Comparison of ENCODE assay signal across 1 cellular context in the genomic region with DNA sequence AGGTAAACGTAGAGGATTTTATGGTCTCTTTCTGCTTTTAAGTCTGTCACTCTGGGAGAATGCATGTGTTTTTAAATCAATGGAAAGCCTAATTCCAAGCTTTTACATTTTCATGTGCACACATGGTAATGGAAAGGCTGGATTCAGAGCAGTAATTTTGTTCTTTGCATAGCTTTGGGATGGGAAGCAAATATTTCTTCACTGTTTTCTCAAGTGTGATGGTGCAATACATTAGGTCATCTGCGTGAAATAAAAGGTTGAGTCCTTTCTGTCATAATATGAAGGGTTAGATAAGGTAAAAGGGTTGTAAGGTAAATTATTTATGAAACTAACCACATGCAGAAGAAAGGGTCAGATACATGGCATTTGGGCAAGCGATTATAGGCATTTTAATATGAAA.
TF ChIP-seq lines count a peak whose summit lies in the region.

No MANE protein-coding gene starts in this region.

TF ChIP-seq in HepG2, 621 proteins besides CTCF, POLR2A, EP300 and RAD21 (continued from another document and continues in another):
- TF ChIP-seq, protein P1, sequence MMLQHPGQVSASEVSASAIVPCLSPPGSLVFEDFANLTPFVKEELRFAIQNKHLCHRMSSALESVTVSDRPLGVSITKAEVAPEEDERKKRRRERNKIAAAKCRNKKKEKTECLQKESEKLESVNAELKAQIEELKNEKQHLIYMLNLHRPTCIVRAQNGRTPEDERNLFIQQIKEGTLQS (CRISPR knock-in tag; IDR thresholded peaks at IDR 0.05), result peak; percentile 53; the same call in 1 of the 2 replicates
- TF ChIP-seq CREB1 (IDR thresholded peaks at IDR 0.05) (no peak), CREB1 (CRISPR knock-in tag; IDR thresholded peaks at IDR 0.05) (0 out of 2 replicates have a peak, but pooled peaks have one; percentile 32), SOX6 (IDR thresholded peaks at IDR 0.05) (no peak), SOX6 (CRISPR knock-in tag; IDR thresholded peaks at IDR 0.05) (peak; percentile 33; the same call in 1 of the 2 replicates), KAT8 (CRISPR knock-in tag; IDR thresholded peaks at IDR 0.05) (no peak), RCOR2 (CRISPR knock-in tag; IDR thresholded peaks at IDR 0.05) (0 out of 2 replicates have a peak, but pooled peaks have one; percentile 54), HMG20A (CRISPR knock-in tag; IDR thresholded peaks at IDR 0.05; ENCODE audit: borderline replicate concordance) (peak; percentile 81; the same call in 1 of the 2 replicates), ADNP (CRISPR knock-in tag; IDR thresholded peaks at IDR 0.05) (no peak), NR2F6 (IDR thresholded peaks at IDR 0.05) (peak; percentile 43; the same call in 1 of the 2 replicates), NR2F6 (CRISPR knock-in tag; IDR thresholded peaks at IDR 0.05) (no peak), TARDBP (CRISPR knock-in tag; IDR thresholded peaks at IDR 0.05) (0 out of 2 replicates have a peak, but pooled peaks have one; percentile 21), SOX5 (CRISPR knock-in tag; IDR thresholded peaks at IDR 0.05; ENCODE audit: borderline replicate concordance) (peak; percentile 46; the same call in 1 of the 2 replicates), KLF16 (CRISPR knock-in tag; IDR thresholded peaks at IDR 0.05) (peak in 1 of 2 experiments; percentile 45; a peak in 1 of 4 replicates), HNF4A (CRISPR knock-in tag; IDR thresholded peaks at IDR 0.05) (peak; percentile 62), HMG20B (CRISPR knock-in tag; conservative IDR thresholded peaks at IDR 0.05) (no peak), NCOA1 (CRISPR knock-in tag; IDR thresholded peaks at IDR 0.05) (0 out of 2 replicates have a peak, but pooled peaks have one; percentile 27), HDAC2 (CRISPR knock-in tag; IDR thresholded peaks at IDR 0.05) (0 out of 2 replicates have a peak, but pooled peaks have one; percentile 38), TCF7 (IDR thresholded peaks at IDR 0.05; ENCODE audit: low read depth) (peak; percentile 21; the same call in 1 of the 2 replicates), ZMYM4 (CRISPR knock-in tag; IDR thresholded peaks at IDR 0.05) (peak; percentile 33; the same call in 1 of the 2 replicates), ZNF644 (CRISPR knock-in tag; IDR thresholded peaks at IDR 0.05; ENCODE audit: low read depth) (peak; percentile 37; the same call in 1 of the 2 replicates), FOXP1 (IDR thresholded peaks at IDR 0.05) (no peak), FOXP1 (CRISPR knock-in tag; IDR thresholded peaks at IDR 0.05) (peak; percentile 46; the same call in 1 of the 2 replicates), ZFAT (CRISPR knock-in tag; conservative IDR thresholded peaks at IDR 0.05) (no peak), RARA (CRISPR knock-in tag; IDR thresholded peaks at IDR 0.05) (peak; percentile 58), NCOA2 (CRISPR knock-in tag; IDR thresholded peaks at IDR 0.05) (peak; percentile 83), ZBTB8A (CRISPR knock-in tag; IDR thresholded peaks at IDR 0.05; ENCODE audit: borderline replicate concordance, low read depth) (no peak), FOXJ3 (CRISPR knock-in tag; IDR thresholded peaks at IDR 0.05; ENCODE audit: borderline replicate concordance) (peak; percentile 49; the same call in 1 of the 2 replicates), RXRB (CRISPR knock-in tag; IDR thresholded peaks at IDR 0.05; ENCODE audit: borderline replicate concordance) (peak; percentile 59), CEBPB (IDR thresholded peaks at IDR 0.05; ENCODE audit: borderline replicate concordance, low read depth, low read length) (peak; percentile 95), BCL6 (CRISPR knock-in tag; IDR thresholded peaks at IDR 0.05) (peak; percentile 79), HIVEP1 (CRISPR knock-in tag; IDR thresholded peaks at IDR 0.05) (no peak), SAP130 (CRISPR knock-in tag; IDR thresholded peaks at IDR 0.05; ENCODE audit: low read depth) (0 out of 2 replicates have a peak, but pooled peaks have one; percentile 28), MED1 (CRISPR knock-in tag; IDR thresholded peaks at IDR 0.05) (peak; percentile 32; the same call in 1 of the 2 replicates)
- TF ChIP-seq, protein P2, sequence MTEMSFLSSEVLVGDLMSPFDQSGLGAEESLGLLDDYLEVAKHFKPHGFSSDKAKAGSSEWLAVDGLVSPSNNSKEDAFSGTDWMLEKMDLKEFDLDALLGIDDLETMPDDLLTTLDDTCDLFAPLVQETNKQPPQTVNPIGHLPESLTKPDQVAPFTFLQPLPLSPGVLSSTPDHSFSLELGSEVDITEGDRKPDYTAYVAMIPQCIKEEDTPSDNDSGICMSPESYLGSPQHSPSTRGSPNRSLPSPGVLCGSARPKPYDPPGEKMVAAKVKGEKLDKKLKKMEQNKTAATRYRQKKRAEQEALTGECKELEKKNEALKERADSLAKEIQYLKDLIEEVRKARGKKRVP (CRISPR knock-in tag; IDR thresholded peaks at IDR 0.05), result peak in 1 of 2 experiments; percentile 86; a peak in 2 of 4 replicates
- TF ChIP-seq, protein P3, sequence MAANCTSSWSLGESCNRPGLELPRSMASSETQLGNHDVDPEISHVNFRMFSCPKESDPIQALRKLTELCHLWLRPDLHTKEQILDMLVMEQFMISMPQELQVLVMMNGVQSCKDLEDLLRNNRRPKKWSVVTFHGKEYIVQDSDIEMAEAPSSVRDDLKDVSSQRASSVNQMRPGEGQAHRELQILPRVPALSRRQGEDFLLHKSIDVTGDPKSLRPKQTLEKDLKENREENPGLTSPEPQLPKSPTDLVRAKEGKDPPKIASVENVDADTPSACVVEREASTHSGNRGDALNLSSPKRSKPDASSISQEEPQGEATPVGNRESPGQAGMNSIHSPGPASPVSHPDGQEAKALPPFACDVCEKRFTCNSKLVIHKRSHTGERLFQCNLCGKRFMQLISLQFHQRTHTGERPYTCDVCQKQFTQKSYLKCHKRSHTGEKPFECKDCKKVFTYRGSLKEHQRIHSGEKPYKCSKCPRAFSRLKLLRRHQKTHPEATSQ (CRISPR knock-in tag; IDR thresholded peaks at IDR 0.05; ENCODE audit: borderline replicate concordance), result peak; percentile 42; the same call in 1 of the 2 replicates
- TF ChIP-seq, protein P4, sequence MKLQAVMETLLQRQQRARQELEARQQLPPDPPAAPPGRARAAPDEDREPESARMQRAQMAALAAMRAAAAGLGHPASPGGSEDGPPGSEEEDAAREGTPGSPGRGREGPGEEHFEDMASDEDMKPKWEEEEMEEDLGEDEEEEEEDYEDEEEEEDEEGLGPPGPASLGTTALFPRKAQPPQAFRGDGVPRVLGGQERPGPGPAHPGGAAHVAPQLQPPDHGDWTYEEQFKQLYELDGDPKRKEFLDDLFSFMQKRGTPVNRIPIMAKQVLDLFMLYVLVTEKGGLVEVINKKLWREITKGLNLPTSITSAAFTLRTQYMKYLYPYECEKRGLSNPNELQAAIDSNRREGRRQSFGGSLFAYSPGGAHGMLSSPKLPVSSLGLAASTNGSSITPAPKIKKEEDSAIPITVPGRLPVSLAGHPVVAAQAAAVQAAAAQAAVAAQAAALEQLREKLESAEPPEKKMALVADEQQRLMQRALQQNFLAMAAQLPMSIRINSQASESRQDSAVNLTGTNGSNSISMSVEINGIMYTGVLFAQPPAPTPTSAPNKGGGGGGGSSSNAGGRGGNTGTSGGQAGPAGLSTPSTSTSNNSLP (IDR thresholded peaks at IDR 0.05; ENCODE audit: low read depth, low read length), result peak; percentile 74
- TF ChIP-seq, protein P5, sequence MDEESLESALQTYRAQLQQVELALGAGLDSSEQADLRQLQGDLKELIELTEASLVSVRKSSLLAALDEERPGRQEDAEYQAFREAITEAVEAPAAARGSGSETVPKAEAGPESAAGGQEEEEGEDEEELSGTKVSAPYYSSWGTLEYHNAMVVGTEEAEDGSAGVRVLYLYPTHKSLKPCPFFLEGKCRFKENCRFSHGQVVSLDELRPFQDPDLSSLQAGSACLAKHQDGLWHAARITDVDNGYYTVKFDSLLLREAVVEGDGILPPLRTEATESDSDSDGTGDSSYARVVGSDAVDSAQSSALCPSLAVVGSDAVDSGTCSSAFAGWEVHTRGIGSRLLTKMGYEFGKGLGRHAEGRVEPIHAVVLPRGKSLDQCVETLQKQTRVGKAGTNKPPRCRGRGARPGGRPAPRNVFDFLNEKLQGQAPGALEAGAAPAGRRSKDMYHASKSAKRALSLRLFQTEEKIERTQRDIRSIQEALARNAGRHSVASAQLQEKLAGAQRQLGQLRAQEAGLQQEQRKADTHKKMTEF (CRISPR knock-in tag; IDR thresholded peaks at IDR 0.05), result 0 out of 2 replicates have a peak, but pooled peaks have one; percentile 34
- TF ChIP-seq, protein P6, sequence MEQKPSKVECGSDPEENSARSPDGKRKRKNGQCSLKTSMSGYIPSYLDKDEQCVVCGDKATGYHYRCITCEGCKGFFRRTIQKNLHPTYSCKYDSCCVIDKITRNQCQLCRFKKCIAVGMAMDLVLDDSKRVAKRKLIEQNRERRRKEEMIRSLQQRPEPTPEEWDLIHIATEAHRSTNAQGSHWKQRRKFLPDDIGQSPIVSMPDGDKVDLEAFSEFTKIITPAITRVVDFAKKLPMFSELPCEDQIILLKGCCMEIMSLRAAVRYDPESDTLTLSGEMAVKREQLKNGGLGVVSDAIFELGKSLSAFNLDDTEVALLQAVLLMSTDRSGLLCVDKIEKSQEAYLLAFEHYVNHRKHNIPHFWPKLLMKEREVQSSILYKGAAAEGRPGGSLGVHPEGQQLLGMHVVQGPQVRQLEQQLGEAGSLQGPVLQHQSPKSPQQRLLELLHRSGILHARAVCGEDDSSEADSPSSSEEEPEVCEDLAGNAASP (CRISPR knock-in tag; IDR thresholded peaks at IDR 0.05; ENCODE audit: borderline replicate concordance), result peak; percentile 92; the same call in 1 of the 2 replicates
- TF ChIP-seq, protein P7, sequence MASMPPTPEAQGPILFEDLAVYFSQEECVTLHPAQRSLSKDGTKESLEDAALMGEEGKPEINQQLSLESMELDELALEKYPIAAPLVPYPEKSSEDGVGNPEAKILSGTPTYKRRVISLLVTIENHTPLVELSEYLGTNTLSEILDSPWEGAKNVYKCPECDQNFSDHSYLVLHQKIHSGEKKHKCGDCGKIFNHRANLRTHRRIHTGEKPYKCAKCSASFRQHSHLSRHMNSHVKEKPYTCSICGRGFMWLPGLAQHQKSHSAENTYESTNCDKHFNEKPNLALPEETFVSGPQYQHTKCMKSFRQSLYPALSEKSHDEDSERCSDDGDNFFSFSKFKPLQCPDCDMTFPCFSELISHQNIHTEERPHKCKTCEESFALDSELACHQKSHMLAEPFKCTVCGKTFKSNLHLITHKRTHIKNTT (CRISPR knock-in tag; IDR thresholded peaks at IDR 0.05), result no peak
- TF ChIP-seq, protein P8, sequence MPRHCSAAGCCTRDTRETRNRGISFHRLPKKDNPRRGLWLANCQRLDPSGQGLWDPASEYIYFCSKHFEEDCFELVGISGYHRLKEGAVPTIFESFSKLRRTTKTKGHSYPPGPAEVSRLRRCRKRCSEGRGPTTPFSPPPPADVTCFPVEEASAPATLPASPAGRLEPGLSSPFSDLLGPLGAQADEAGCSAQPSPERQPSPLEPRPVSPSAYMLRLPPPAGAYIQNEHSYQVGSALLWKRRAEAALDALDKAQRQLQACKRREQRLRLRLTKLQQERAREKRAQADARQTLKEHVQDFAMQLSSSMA (CRISPR knock-in tag; IDR thresholded peaks at IDR 0.05), result no peak
- TF ChIP-seq, protein P9, sequence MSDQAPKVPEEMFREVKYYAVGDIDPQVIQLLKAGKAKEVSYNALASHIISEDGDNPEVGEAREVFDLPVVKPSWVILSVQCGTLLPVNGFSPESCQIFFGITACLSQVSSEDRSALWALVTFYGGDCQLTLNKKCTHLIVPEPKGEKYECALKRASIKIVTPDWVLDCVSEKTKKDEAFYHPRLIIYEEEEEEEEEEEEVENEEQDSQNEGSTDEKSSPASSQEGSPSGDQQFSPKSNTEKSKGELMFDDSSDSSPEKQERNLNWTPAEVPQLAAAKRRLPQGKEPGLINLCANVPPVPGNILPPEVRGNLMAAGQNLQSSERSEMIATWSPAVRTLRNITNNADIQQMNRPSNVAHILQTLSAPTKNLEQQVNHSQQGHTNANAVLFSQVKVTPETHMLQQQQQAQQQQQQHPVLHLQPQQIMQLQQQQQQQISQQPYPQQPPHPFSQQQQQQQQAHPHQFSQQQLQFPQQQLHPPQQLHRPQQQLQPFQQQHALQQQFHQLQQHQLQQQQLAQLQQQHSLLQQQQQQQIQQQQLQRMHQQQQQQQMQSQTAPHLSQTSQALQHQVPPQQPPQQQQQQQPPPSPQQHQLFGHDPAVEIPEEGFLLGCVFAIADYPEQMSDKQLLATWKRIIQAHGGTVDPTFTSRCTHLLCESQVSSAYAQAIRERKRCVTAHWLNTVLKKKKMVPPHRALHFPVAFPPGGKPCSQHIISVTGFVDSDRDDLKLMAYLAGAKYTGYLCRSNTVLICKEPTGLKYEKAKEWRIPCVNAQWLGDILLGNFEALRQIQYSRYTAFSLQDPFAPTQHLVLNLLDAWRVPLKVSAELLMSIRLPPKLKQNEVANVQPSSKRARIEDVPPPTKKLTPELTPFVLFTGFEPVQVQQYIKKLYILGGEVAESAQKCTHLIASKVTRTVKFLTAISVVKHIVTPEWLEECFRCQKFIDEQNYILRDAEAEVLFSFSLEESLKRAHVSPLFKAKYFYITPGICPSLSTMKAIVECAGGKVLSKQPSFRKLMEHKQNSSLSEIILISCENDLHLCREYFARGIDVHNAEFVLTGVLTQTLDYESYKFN (CRISPR knock-in tag; conservative IDR thresholded peaks at IDR 0.05), result 0 out of 2 replicates have a peak, but pooled peaks have one; percentile 33
- TF ChIP-seq, protein P10, sequence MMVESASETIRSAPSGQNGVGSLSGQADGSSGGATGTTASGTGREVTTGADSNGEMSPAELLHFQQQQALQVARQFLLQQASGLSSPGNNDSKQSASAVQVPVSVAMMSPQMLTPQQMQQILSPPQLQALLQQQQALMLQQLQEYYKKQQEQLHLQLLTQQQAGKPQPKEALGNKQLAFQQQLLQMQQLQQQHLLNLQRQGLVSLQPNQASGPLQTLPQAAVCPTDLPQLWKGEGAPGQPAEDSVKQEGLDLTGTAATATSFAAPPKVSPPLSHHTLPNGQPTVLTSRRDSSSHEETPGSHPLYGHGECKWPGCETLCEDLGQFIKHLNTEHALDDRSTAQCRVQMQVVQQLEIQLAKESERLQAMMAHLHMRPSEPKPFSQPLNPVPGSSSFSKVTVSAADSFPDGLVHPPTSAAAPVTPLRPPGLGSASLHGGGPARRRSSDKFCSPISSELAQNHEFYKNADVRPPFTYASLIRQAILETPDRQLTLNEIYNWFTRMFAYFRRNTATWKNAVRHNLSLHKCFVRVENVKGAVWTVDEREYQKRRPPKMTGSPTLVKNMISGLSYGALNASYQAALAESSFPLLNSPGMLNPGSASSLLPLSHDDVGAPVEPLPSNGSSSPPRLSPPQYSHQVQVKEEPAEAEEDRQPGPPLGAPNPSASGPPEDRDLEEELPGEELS (CRISPR knock-in tag; IDR thresholded peaks at IDR 0.05), result 0 out of 2 replicates have a peak, but pooled peaks have one; percentile 17
